ENCODE assay signal across 1 cellular context in the genomic region with DNA sequence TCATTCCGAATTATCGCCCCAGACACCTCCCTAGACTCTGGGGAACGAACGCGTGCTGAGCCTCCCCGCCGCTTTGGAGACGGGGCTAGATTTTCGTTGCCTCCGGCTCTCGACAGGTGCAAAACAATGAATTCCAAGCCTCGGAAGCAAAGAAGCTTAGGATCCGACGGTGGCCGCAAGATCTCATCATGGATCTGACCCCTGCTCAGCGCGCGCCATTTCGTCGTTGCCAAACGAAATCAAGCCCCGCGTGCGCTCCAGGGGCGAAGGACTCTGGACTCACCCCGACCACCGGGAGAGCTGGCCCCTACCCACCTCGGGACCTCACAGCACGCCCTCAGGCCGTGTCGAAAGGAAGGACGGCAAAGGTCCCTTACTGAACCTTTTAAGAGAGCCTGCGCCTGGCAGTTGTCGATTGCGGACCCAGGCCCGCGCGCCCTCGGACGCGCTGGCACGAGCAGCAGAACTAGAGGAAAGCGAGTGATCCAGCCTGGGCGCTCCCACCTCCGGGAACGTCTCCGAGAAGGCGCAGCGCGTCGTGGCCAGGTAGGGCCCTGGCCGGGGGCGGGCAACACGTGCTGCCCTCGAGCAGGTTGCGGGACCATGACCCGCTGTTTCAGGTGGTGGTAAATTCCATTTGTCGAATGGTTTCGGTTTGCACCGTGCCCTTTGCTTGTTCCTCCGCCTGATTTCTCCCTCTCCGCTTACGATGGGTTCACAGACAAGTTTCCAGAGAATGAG.
TF ChIP-seq lines count a peak whose summit lies in the region.

No MANE protein-coding gene starts in this region.

TF ChIP-seq in HepG2, 621 proteins besides CTCF, POLR2A, EP300 and RAD21 (continued from another document):
- TF ChIP-seq KDM5B (CRISPR knock-in tag; IDR thresholded peaks at IDR 0.05; ENCODE audit: borderline replicate concordance) (peak; percentile 63; the same call in 1 of the 2 replicates), NFAT5 (CRISPR knock-in tag; IDR thresholded peaks at IDR 0.05) (0 out of 2 replicates have a peak, but pooled peaks have one; percentile 37), HOXA3 (CRISPR knock-in tag; IDR thresholded peaks at IDR 0.05) (0 out of 2 replicates have a peak, but pooled peaks have one; percentile 9), ZNF607 (CRISPR knock-in tag; IDR thresholded peaks at IDR 0.05; ENCODE audit: borderline replicate concordance) (no peak), SALL2 (CRISPR knock-in tag; IDR thresholded peaks at IDR 0.05) (no peak), RNF2 (conservative IDR thresholded peaks at IDR 0.05; ENCODE audit: low read depth) (peak; percentile 93; the same call in 1 of the 2 replicates), ZNF180 (CRISPR knock-in tag; IDR thresholded peaks at IDR 0.05; ENCODE audit: borderline replicate concordance, low read depth) (no peak), HDAC1 (CRISPR knock-in tag; IDR thresholded peaks at IDR 0.05) (no peak), ZNF800 (CRISPR knock-in tag; IDR thresholded peaks at IDR 0.05) (peak; percentile 78; the same call in 1 of the 2 replicates), ZNF468 (CRISPR knock-in tag; IDR thresholded peaks at IDR 0.05) (0 out of 2 replicates have a peak, but pooled peaks have one; percentile 43), EZH2 (conservative IDR thresholded peaks at IDR 0.05; ENCODE audit: low read depth, low read length) (peak; percentile 48; the same call in 1 of the 2 replicates), ZFP36 (IDR thresholded peaks at IDR 0.05; ENCODE audit: borderline replicate concordance, low read depth, low read length, partially characterized antibody) (peak; percentile 13), TOPORS (CRISPR knock-in tag; IDR thresholded peaks at IDR 0.05) (0 out of 2 replicates have a peak, but pooled peaks have one; percentile 11), ZNF33A (CRISPR knock-in tag; IDR thresholded peaks at IDR 0.05; ENCODE audit: borderline replicate concordance) (no peak), HIVEP1 (CRISPR knock-in tag; IDR thresholded peaks at IDR 0.05) (peak; percentile 46; the same call in 1 of the 2 replicates), ZSCAN30 (CRISPR knock-in tag; IDR thresholded peaks at IDR 0.05) (no peak)
- TF ChIP-seq, protein P1, sequence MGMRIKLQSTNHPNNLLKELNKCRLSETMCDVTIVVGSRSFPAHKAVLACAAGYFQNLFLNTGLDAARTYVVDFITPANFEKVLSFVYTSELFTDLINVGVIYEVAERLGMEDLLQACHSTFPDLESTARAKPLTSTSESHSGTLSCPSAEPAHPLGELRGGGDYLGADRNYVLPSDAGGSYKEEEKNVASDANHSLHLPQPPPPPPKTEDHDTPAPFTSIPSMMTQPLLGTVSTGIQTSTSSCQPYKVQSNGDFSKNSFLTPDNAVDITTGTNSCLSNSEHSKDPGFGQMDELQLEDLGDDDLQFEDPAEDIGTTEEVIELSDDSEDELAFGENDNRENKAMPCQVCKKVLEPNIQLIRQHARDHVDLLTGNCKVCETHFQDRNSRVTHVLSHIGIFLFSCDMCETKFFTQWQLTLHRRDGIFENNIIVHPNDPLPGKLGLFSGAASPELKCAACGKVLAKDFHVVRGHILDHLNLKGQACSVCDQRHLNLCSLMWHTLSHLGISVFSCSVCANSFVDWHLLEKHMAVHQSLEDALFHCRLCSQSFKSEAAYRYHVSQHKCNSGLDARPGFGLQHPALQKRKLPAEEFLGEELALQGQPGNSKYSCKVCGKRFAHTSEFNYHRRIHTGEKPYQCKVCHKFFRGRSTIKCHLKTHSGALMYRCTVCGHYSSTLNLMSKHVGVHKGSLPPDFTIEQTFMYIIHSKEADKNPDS (CRISPR knock-in tag; IDR thresholded peaks at IDR 0.05), result 0 out of 2 replicates have a peak, but pooled peaks have one; percentile 29
- TF ChIP-seq, protein P2, sequence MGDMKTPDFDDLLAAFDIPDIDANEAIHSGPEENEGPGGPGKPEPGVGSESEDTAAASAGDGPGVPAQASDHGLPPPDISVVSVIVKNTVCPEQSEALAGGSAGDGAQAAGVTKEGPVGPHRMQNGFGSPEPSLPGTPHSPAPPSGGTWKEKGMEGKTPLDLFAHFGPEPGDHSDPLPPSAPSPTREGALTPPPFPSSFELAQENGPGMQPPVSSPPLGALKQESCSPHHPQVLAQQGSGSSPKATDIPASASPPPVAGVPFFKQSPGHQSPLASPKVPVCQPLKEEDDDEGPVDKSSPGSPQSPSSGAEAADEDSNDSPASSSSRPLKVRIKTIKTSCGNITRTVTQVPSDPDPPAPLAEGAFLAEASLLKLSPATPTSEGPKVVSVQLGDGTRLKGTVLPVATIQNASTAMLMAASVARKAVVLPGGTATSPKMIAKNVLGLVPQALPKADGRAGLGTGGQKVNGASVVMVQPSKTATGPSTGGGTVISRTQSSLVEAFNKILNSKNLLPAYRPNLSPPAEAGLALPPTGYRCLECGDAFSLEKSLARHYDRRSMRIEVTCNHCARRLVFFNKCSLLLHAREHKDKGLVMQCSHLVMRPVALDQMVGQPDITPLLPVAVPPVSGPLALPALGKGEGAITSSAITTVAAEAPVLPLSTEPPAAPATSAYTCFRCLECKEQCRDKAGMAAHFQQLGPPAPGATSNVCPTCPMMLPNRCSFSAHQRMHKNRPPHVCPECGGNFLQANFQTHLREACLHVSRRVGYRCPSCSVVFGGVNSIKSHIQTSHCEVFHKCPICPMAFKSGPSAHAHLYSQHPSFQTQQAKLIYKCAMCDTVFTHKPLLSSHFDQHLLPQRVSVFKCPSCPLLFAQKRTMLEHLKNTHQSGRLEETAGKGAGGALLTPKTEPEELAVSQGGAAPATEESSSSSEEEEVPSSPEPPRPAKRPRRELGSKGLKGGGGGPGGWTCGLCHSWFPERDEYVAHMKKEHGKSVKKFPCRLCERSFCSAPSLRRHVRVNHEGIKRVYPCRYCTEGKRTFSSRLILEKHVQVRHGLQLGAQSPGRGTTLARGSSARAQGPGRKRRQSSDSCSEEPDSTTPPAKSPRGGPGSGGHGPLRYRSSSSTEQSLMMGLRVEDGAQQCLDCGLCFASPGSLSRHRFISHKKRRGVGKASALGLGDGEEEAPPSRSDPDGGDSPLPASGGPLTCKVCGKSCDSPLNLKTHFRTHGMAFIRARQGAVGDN (CRISPR knock-in tag; IDR thresholded peaks at IDR 0.05), result peak; percentile 69
TF ChIP-seq in HepG2: peak in this region for 28.
